Comparison of ENCODE assay signal across 25 cellular contexts in the genomic region with DNA sequence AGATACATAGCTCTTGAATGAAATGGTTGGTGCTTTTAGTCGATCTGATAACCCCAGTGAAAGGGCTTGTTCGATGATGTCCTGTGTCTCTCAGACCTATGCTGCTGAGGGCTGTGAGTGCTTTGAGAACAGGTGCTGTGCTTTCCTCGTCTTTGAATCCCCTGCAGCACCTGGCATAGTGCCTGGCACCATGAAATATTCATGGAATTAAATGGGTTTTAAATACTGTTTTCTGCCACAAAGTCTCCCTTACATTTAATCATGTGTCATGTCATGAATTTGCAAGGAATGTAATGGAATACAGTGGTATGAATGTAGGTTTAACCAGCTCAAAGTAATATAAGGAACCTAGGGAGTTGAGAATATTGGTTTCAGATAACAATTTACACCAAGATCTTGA.
DNase-seq lines count a peak whose midpoint lies in the region; ATAC-seq and TF ChIP-seq lines count a peak whose summit lies in the region.
"Had no signal": no experiment of that assay in that cellular context is flagged by ENCODE, and none has a peak within 500 bp of the region (broad histone marks: within the 10 kb centered on the region; RNA-seq: fewer than 3 reads in every experiment).

No MANE protein-coding gene starts in this region.

- H3K9me3 Mint-ChIP-seq in chondrocyte (ENCODE audit: low read depth) (peaks cover 2% of the 10 kb centered on the region), osteocyte (ENCODE audit: unreplicated experiment) (no peaks in the 10 kb centered on the region)
- H3K9me3 Mint-ChIP-seq: activated B cell treated with CpG ODN at 0.5 μM for 24 hours; stimulated activated memory B cell treated with anti-CD40 and anti-IgM and Interleukin-4, amounts not matched to agents 10 μg/mL and 1 μg/mL and 100 μg/mL, for 72 hours had no signal

- H3K27ac Mint-ChIP-seq in chondrocyte (ENCODE audit: unreplicated experiment) (peak overlapping the region; percentile 89), osteocyte (ENCODE audit: unreplicated experiment) (peak overlapping the region; percentile 62)
- H3K27ac Mint-ChIP-seq: activated B cell treated with CpG ODN at 0.5 μM for 24 hours; naive thymus-derived CD8-positive, alpha-beta T cell; stimulated activated memory B cell treated with anti-CD40 and anti-IgM and Interleukin-4, amounts not matched to agents 10 μg/mL and 1 μg/mL and 100 μg/mL, for 72 hours had no signal

- TF ChIP-seq CTCF in chondrocyte (IDR thresholded peaks at IDR 0.05): no peak
- no peak for TF ChIP-seq CTCF in osteocyte (IDR thresholded peaks at IDR 0.05)
- TF ChIP-seq CTCF in mucosa of descending colon (IDR thresholded peaks at IDR 0.05): no peak

- no peak for ATAC-seq in mucosa of descending colon
- ATAC-seq: A549; HCT116; HepG2; naive thymus-derived CD8-positive, alpha-beta T cell; pancreas; stimulated activated memory B cell treated with anti-CD40 and anti-IgM and Interleukin-4, amounts not matched to agents 10 μg/mL and 1 μg/mL and 100 μg/mL, for 72 hours had no signal

- H3K36me3 ChIP-seq in mucosa of descending colon (ENCODE audit: low read depth): no peaks in the 10 kb centered on the region
- H3K36me3 ChIP-seq: BLaER1 treated with 17β-estradiol and CSF1 and Interleukin-3, amounts not matched to agents 10 nM and 100 nM; pancreas; right atrium auricular region; uterus had no signal

- H3K9me3 ChIP-seq in mucosa of descending colon: peaks cover 3% of the 10 kb centered on the region
- H3K9me3 ChIP-seq: A549; BLaER1 treated with 17β-estradiol and CSF1 and Interleukin-3, amounts not matched to agents 10 nM and 100 nM; Caco-2; pancreas; right atrium auricular region; uterus had no signal

- H3K36me3 Mint-ChIP-seq in chondrocyte (ENCODE audit: low read depth) (no peaks in the 10 kb centered on the region), osteocyte (ENCODE audit: unreplicated experiment) (no peaks in the 10 kb centered on the region)
- H3K36me3 Mint-ChIP-seq: naive thymus-derived CD8-positive, alpha-beta T cell; stimulated activated memory B cell treated with anti-CD40 and anti-IgM and Interleukin-4, amounts not matched to agents 10 μg/mL and 1 μg/mL and 100 μg/mL, for 72 hours had no signal

- peak; percentile 17 for DNase-seq in NCI-H2171 treated with DMSO at 0.1 percent for 48 hours (lab: John Stamatoyannopoulos, UW)
- no peak for DNase-seq in NCI-H2171 (lab: John Stamatoyannopoulos, UW)
- DNase-seq in NCI-H1105 treated with DMSO at 0.1 percent for 48 hours (lab: John Stamatoyannopoulos, UW): peak; percentile 45
- DNase-seq in chondrocyte (ENCODE audit: low spot score): no peak
- no peak for DNase-seq in osteocyte (ENCODE audit: extremely low spot score, unreplicated experiment)
- DNase-seq in Ammon's horn (ENCODE audit: low spot score): no peak
- no peak for DNase-seq in LoVo (ENCODE audit: low spot score)
- no peak for DNase-seq in mucosa of descending colon
- DNase-seq: activated B cell treated with CpG ODN at 0.5 μM for 24 hours; activated CD4-positive, alpha-beta T cell treated with anti-CD3 and anti-CD28 coated beads, Interleukin-2, amount 50 U/mL, for 4 hours; activated naive CD4-positive, alpha-beta T cell treated with anti-CD3 and anti-CD28 coated beads, Interleukin-2, amount 50 U/mL, for 16 hours; central memory CD4-positive, alpha-beta T cell; naive thymus-derived CD8-positive, alpha-beta T cell; NCI-H526; pancreas; stimulated activated CD4-positive, alpha-beta T cell treated with anti-CD3 and anti-CD28 coated beads, Interleukin-4, amount 100 ng/mL, for 1 hour; T1000; uterus had no signal

- H3K4me3 ChIP-seq in mucosa of descending colon: no peak overlapping the region
- H3K4me3 ChIP-seq: A549; BLaER1 treated with 17β-estradiol and CSF1 and Interleukin-3, amounts not matched to agents 10 nM and 100 nM; pancreas; right atrium auricular region; uterus had no signal

- H3K4me1 ChIP-seq in mucosa of descending colon (ENCODE audit: low read depth): no peaks in the 10 kb centered on the region
- H3K4me1 ChIP-seq: BLaER1 treated with 17β-estradiol and CSF1 and Interleukin-3, amounts not matched to agents 10 nM and 100 nM; pancreas; right atrium auricular region; uterus had no signal

- intact Hi-C loops in mucosa of descending colon (cut with DNase I, micrococcal nuclease): no loop called here

- H3K27me3 Mint-ChIP-seq in chondrocyte (ENCODE audit: low read depth) (no peaks in the 10 kb centered on the region), osteocyte (ENCODE audit: unreplicated experiment) (no peaks in the 10 kb centered on the region)
- H3K27me3 Mint-ChIP-seq: activated B cell treated with CpG ODN at 0.5 μM for 24 hours; stimulated activated memory B cell treated with anti-CD40 and anti-IgM and Interleukin-4, amounts not matched to agents 10 μg/mL and 1 μg/mL and 100 μg/mL, for 72 hours had no signal

- H3K4me1 Mint-ChIP-seq in chondrocyte (ENCODE audit: low read depth) (peaks cover 56% of the 10 kb centered on the region), osteocyte (ENCODE audit: unreplicated experiment) (peaks cover 57% of the 10 kb centered on the region)
- H3K4me1 Mint-ChIP-seq: activated B cell treated with CpG ODN at 0.5 μM for 24 hours; naive thymus-derived CD8-positive, alpha-beta T cell; stimulated activated memory B cell treated with anti-CD40 and anti-IgM and Interleukin-4, amounts not matched to agents 10 μg/mL and 1 μg/mL and 100 μg/mL, for 72 hours had no signal

- H3K4me3 Mint-ChIP-seq in chondrocyte (ENCODE audit: unreplicated experiment) (no peak overlapping the region), osteocyte (ENCODE audit: unreplicated experiment) (no peak overlapping the region)
- H3K4me3 Mint-ChIP-seq: activated B cell treated with CpG ODN at 0.5 μM for 24 hours; naive thymus-derived CD8-positive, alpha-beta T cell; stimulated activated memory B cell treated with anti-CD40 and anti-IgM and Interleukin-4, amounts not matched to agents 10 μg/mL and 1 μg/mL and 100 μg/mL, for 72 hours had no signal

Comparison
In these comparisons a context has a peak if more than half of its experiments do, and no peak if none do; other contexts are left out.
1. DNase-seq: peak in NCI-H2171 treated with DMSO at 0.1 percent for 48 hours (single experiment) and NCI-H1105 treated with DMSO at 0.1 percent for 48 hours (single experiment); none in NCI-H2171 (single experiment), chondrocyte (single experiment), osteocyte (single experiment), Ammon's horn (single experiment), LoVo (single experiment) and mucosa of descending colon (0 of 3).